Comparison of ENCODE assay signal across 25 cellular contexts in the genomic region with DNA sequence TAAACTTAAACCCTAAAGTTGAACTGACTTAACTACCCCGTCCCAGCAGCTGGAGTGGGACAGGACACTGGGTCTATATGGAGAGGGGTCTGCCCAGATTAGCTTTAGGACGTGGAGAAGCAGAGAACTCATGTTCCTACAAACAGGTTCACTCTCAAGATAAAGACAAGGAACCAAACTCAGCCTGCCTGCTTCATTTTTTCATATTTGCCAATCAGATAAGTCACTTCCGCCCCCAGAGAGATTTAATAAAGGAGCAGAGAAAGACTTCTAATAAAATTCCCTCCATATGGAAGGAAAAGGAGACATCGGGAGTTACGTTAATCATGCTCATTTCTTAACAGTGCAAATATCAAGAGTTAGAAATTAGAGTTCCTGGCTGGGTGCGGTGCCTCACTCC. TPM values are rescaled to one million over a fixed set of nuclear protein-coding genes. Genes with fewer than 3 reads are reported as not detected.
DNase-seq lines count a peak whose midpoint lies in the region; ATAC-seq, FAIRE-seq and TF ChIP-seq lines count a peak whose summit lies in the region.
"Had no signal": no experiment of that assay in that cellular context is flagged by ENCODE, and none has a peak within 500 bp of the region (broad histone marks: within the 10 kb centered on the region; RNA-seq: fewer than 3 reads in every experiment).

No MANE protein-coding gene starts in this region.

- peak overlapping the region; percentile 16 to 80 (median 47) for H3K27ac ChIP-seq in body of pancreas
- H3K27ac ChIP-seq: 22Rv1; A549; BLaER1 treated with 17β-estradiol and CSF1 and Interleukin-3, amounts not matched to agents 10 nM and 100 nM; C4-2B had no signal

- FAIRE-seq in GM19239 (lab: Jason Lieb, UNC) = peak; percentile 8
- FAIRE-seq: A549, GM12892, GM18507 had no signal

- H3K4me3 ChIP-seq in body of pancreas = no peak overlapping the region
- H3K4me3 ChIP-seq: A549; BLaER1 treated with 17β-estradiol and CSF1 and Interleukin-3, amounts not matched to agents 10 nM and 100 nM; GM12878 had no signal

- H3K36me3 ChIP-seq in body of pancreas (replicated peaks in 1 of 2; ENCODE audit: insufficient read depth in 1 of 2, low read depth in 2 of 2) = no peaks in the 10 kb centered on the region

- no peaks in the 10 kb centered on the region for H3K27me3 ChIP-seq in body of pancreas
- H3K27me3 ChIP-seq: BLaER1 treated with 17β-estradiol and CSF1 and Interleukin-3, amounts not matched to agents 10 nM and 100 nM had no signal

- WGBS in body of pancreas, 2 donors = 42 to 54% methylated on average over 6 of the region's 6 CpGs

- intact Hi-C loops in body of pancreas (cut with DNase I) = no loop called here
- intact Hi-C loops in sciatic nerve (cut with DNase I) = no loop called here

- peaks cover 17% of the 10 kb centered on the region for H3K4me1 ChIP-seq in body of pancreas
- H3K4me1 ChIP-seq: A549 had no signal

- ATAC-seq in body of pancreas = peak; percentile 30
- ATAC-seq in HG02885 (IDR thresholded peaks at IDR 0.05; ENCODE audit: poor library complexity, unreplicated experiment) = no peak
- no peak for ATAC-seq in sciatic nerve
- ATAC-seq: A549; CD8-positive, alpha-beta T cell; GM12878 had no signal

- no peak for TF ChIP-seq CTCF in body of pancreas (IDR thresholded peaks at IDR 0.05)

- TF ChIP-seq POLR2A in body of pancreas (IDR thresholded peaks at IDR 0.05) = no peak

- H3K9me3 ChIP-seq in body of pancreas = no peaks in the 10 kb centered on the region
- H3K9me3 ChIP-seq: A549 had no signal

- DNase-seq in GM19239 (ENCODE audit: insufficient read length, low spot score) = no peak
- DNase-seq in body of pancreas = no peak
- peak; percentile 38 for DNase-seq in putamen (ENCODE audit: low spot score)
- no peak for DNase-seq in sciatic nerve (ENCODE audit: low spot score)
- no peak for DNase-seq in NCI-H226
- DNase-seq: AML-193; CD4-positive, alpha-beta T cell; CD8-positive, alpha-beta T cell; COR-L47; DMS 273 treated with DMSO at 0.1 percent for 48 hours; DMS153; DMS79; DND-41; EL; GDM1 had no signal

RNA-seq across cellular contexts. Expression of gene TCL1A, which starts 42.2 kb away (rescaled TPM):
- total RNA-seq in body of pancreas (not detected), sciatic nerve (0.67 TPM)
- total RNA-seq: A172; CD4-positive, alpha-beta T cell; G401 had no signal
